Comparison of ENCODE assay signal across 8 cellular contexts in the genomic region with DNA sequence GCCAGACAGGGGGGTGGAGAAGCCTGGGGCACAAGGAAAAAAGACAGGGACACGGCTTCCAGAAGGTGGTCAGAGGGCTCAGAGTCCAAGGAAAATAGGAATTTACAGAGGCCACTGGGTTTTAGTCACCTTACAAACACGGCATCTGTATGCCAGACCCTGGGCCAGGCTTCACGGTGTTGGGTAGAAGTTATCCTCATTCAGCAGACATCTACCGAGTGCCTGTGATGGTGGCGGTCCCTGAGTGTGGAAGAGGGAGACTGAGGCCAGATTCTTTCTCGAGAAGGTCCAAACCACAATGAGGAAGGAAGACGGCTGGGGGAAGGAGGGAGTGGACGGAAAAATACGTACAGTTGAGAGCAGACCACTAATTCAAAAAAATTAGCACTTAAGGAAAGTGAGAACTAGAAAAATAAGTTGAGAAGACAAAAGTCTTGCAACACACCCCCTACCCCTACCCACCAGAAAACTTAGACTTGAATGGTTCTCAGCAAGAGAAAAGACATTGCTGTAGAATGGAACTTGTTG. TPM values are rescaled to one million over a fixed set of nuclear protein-coding genes. Genes with fewer than 3 reads are reported as not detected.
A peak's percentile ranks its signal among the peaks of the same experiment; 100 is the strongest.
DNase-seq lines count a peak whose midpoint lies in the region; ATAC-seq and TF ChIP-seq lines count a peak whose summit lies in the region.

No MANE protein-coding gene starts in this region.

- H3K4me3 Mint-ChIP-seq in activated CD4-positive, alpha-beta T cell treated with anti-CD3 and anti-CD28 coated beads, Interleukin-2, amount 10 ng/mL, durations not matched to agents 7 days and 5 days = peak overlapping the region; percentile 96
- peak overlapping the region; percentile 90 to 99 for H3K4me3 Mint-ChIP-seq in activated T-cell treated with anti-CD3 and anti-CD28 coated beads, Interleukin-2, amount 50 U/mL, for 72 hours

- TF ChIP-seq CTCF in right lobe of liver (IDR thresholded peaks at IDR 0.05) = no peak
- no peak for TF ChIP-seq CTCF in testis (IDR thresholded peaks at IDR 0.05)

- H3K36me3 ChIP-seq in right lobe of liver (no peaks in the 10 kb centered on the region), testis (ENCODE audit: low read depth, missing control alignments) (no peaks in the 10 kb centered on the region)

- H3K27me3 ChIP-seq in right lobe of liver (no peaks in the 10 kb centered on the region), testis (no peaks in the 10 kb centered on the region)

- ATAC-seq in activated T-cell treated with anti-CD3 and anti-CD28 coated beads, Interleukin-2, amount 50 U/mL, for 72 hours (replicated peaks in 1 of 2) = no peak
- ATAC-seq in right lobe of liver (no peak), GM21786 (IDR thresholded peaks at IDR 0.05; ENCODE audit: unreplicated experiment) (no peak)

- H3K27me3 Mint-ChIP-seq in activated CD4-positive, alpha-beta T cell treated with anti-CD3 and anti-CD28 coated beads, Interleukin-2, amount 10 ng/mL, durations not matched to agents 7 days and 5 days = no peaks in the 10 kb centered on the region
- H3K27me3 Mint-ChIP-seq in activated T-cell treated with anti-CD3 and anti-CD28 coated beads, Interleukin-2, amount 50 U/mL, for 72 hours (ENCODE audit: low read depth) = no peaks in the 10 kb centered on the region

- peaks cover 50% of the 10 kb centered on the region for H3K4me1 Mint-ChIP-seq in activated CD4-positive, alpha-beta T cell treated with anti-CD3 and anti-CD28 coated beads, Interleukin-2, amount 10 ng/mL, durations not matched to agents 7 days and 5 days
- peaks cover 71% of the 10 kb centered on the region for H3K4me1 Mint-ChIP-seq in activated T-cell treated with anti-CD3 and anti-CD28 coated beads, Interleukin-2, amount 50 U/mL, for 72 hours (ENCODE audit: low read depth)

- H3K36me3 Mint-ChIP-seq in activated CD4-positive, alpha-beta T cell treated with anti-CD3 and anti-CD28 coated beads, Interleukin-2, amount 10 ng/mL, durations not matched to agents 7 days and 5 days (ENCODE audit: low read depth) = peaks cover 36% of the 10 kb centered on the region
- H3K36me3 Mint-ChIP-seq in activated T-cell treated with anti-CD3 and anti-CD28 coated beads, Interleukin-2, amount 50 U/mL, for 72 hours (ENCODE audit: insufficient read depth in 2 of 2) = peaks cover 28 to 37% of the 10 kb centered on the region in 2 donors

- POLR2A ChIA-PET in activated CD4-positive, alpha-beta T cell treated with anti-CD3 and anti-CD28 coated beads, Interleukin-2, amount 10 ng/mL, durations not matched to agents 7 days and 5 days (lab: Charles Lee) = interaction anchor here (0.9 to 3.3 kb wide), 2 partner anchors 13 to 15 kb away, joined by 3 to 20 read pairs; no protein-coding TSS in a partner anchor

- H3K4me3 ChIP-seq in right lobe of liver (peak overlapping the region in 1 of 3 donors; percentile 79), testis (peak overlapping the region in 1 of 2 donors; percentile 95)

- H3K9me3 ChIP-seq in right lobe of liver = no peaks in the 10 kb centered on the region
- no peaks in the 10 kb centered on the region for H3K9me3 ChIP-seq in testis

- peak overlapping the region; percentile 93 for H3K27ac Mint-ChIP-seq in activated CD4-positive, alpha-beta T cell treated with anti-CD3 and anti-CD28 coated beads, Interleukin-2, amount 10 ng/mL, durations not matched to agents 7 days and 5 days
- peak overlapping the region; percentile 99 for H3K27ac Mint-ChIP-seq in activated T-cell treated with anti-CD3 and anti-CD28 coated beads, Interleukin-2, amount 50 U/mL, for 72 hours

- no peak for DNase-seq in activated CD4-positive, alpha-beta T cell treated with anti-CD3 and anti-CD28 coated beads, Interleukin-2, amount 10 ng/mL, durations not matched to agents 7 days and 5 days
- DNase-seq in activated CD4-positive, alpha-beta T cell treated with anti-CD3 and anti-CD28 coated beads for 4 hours = no peak
- no peak for DNase-seq in activated T-cell treated with anti-CD3 and anti-CD28 coated beads, Interleukin-2, amount 50 U/mL, for 72 hours
- peak in 1 of 3 donors; percentile 24 for DNase-seq in right lobe of liver
- DNase-seq in testis = no peak
- DNase-seq in midbrain (lab: John Stamatoyannopoulos, UW) = no peak
- no peak for DNase-seq in HuH-7.5 (ENCODE audit: low spot score)

- H3K27ac ChIP-seq in right lobe of liver (peak overlapping the region; percentile 90 to 96 (median 92)), testis (peak overlapping the region; percentile 97 to 99)

- H3K4me1 ChIP-seq in right lobe of liver = no peaks in the 10 kb centered on the region
- H3K4me1 ChIP-seq in testis = peaks cover 23% of the 10 kb centered on the region

- TF ChIP-seq POLR2A in right lobe of liver (IDR thresholded peaks at IDR 0.05) (no peak), testis (IDR thresholded peaks at IDR 0.05) (no peak)

- no peaks in the 10 kb centered on the region for H3K9me3 Mint-ChIP-seq in activated CD4-positive, alpha-beta T cell treated with anti-CD3 and anti-CD28 coated beads, Interleukin-2, amount 10 ng/mL, durations not matched to agents 7 days and 5 days
- H3K9me3 Mint-ChIP-seq in activated T-cell treated with anti-CD3 and anti-CD28 coated beads, Interleukin-2, amount 50 U/mL, for 72 hours = no peaks in the 10 kb centered on the region

- WGBS in right lobe of liver (ENCODE audit: insufficient coverage, low coverage, low lambda C conversion rate, missing lambda C conversion rate) = 81% methylated on average over 6 of the region's 9 CpGs
- WGBS in testis, 2 donors = 61 to 64% methylated on average over 9 of the region's 9 CpGs

- intact Hi-C loops in right lobe of liver (cut with DNase I) = no loop called here
- intact Hi-C loops in testis (cut with DNase I; ENCODE audit: low total_unique reads) = no loop called here

- CTCF ChIA-PET in activated CD4-positive, alpha-beta T cell treated with anti-CD3 and anti-CD28 coated beads, Interleukin-2, amount 10 ng/mL, durations not matched to agents 7 days and 5 days (lab: Charles Lee) = interaction anchor here (5.3 to 9.7 kb wide), 5 partner anchors 10 to 35 kb away, joined by 31 to 144 read pairs (median 58); no protein-coding TSS in a partner anchor

RNA-seq across cellular contexts. Expression of gene BTG2, which starts 0.9 kb away (rescaled TPM):
- 10 to 100 TPM; 73.6 to 82.3 TPM for total RNA-seq in activated CD4-positive, alpha-beta T cell treated with anti-CD3 and anti-CD28 coated beads, Interleukin-2, amount 10 ng/mL, durations not matched to agents 7 days and 5 days
- 100 to 1,000 TPM; 138 to 153 TPM for total RNA-seq in activated T-cell treated with anti-CD3 and anti-CD28 coated beads, Interleukin-2, amount 50 U/mL, for 72 hours
- total RNA-seq in right lobe of liver (10 to 100 TPM in 1 of 6 experiments, 1 to 10 TPM in 5; 2.0 to 11.2 (median 5.4) TPM), testis (10 to 100 TPM; 14.5 to 23.8 TPM)
- 25.4 TPM for polyA plus RNA-seq in testis (ENCODE audit: insufficient read depth, low read depth, low replicate concordance)

RNA-seq across cellular contexts. Expression of gene FMOD, which starts 46.5 kb away (rescaled TPM):
- total RNA-seq in activated CD4-positive, alpha-beta T cell treated with anti-CD3 and anti-CD28 coated beads, Interleukin-2, amount 10 ng/mL, durations not matched to agents 7 days and 5 days = not detected
- total RNA-seq in activated T-cell treated with anti-CD3 and anti-CD28 coated beads, Interleukin-2, amount 50 U/mL, for 72 hours = 1 to 10 TPM in 1 of 2 donors, under 1 TPM in 1; 1.00 to 2.2 TPM
- total RNA-seq in right lobe of liver = 1 to 10 TPM; 2.7 to 9.0 (median 3.8) TPM
- total RNA-seq in testis = 1 to 10 TPM; 5.2 to 9.5 TPM
- polyA plus RNA-seq in testis (ENCODE audit: insufficient read depth, low read depth, low replicate concordance) = 26.4 TPM
